ENCODE assay signal across 15 cellular contexts in genomic region chr7:92293887-92294616, GRCh38. TPM values are rescaled to one million over a fixed set of nuclear protein-coding genes. Genes with fewer than 3 reads are reported as not detected.
A peak's percentile ranks its signal among the peaks of the same experiment; 100 is the strongest.
DNase-seq lines count a peak whose midpoint lies in the region; ATAC-seq, FAIRE-seq and TF ChIP-seq lines count a peak whose summit lies in the region.
"Had no signal": no experiment of that assay in that cellular context is flagged by ENCODE, and none has a peak within 500 bp of the region (broad histone marks: within the 10 kb centered on the region; RNA-seq: fewer than 3 reads in every experiment).

No MANE protein-coding gene starts in this region.

- no peaks in the 10 kb centered on the region for H3K9me3 ChIP-seq in T-helper 17 cell (ENCODE audit: control insufficient read depth, low read length, poor library complexity, severe bottlenecking)
- no peaks in the 10 kb centered on the region for H3K9me3 ChIP-seq in sigmoid colon
- H3K9me3 ChIP-seq: colonic mucosa, SJSA1 had no signal

- ATAC-seq in T-helper 17 cell (no peak), GM21423 (IDR thresholded peaks at IDR 0.05; ENCODE audit: unreplicated experiment) (no peak), GM21515 (IDR thresholded peaks at IDR 0.05; ENCODE audit: unreplicated experiment) (no peak)
- ATAC-seq: HCT116 had no signal

- no peaks in the 10 kb centered on the region for H3K27me3 ChIP-seq in sigmoid colon
- H3K27me3 ChIP-seq: colonic mucosa, SJSA1 had no signal

- H3K4me3 Mint-ChIP-seq in T-helper 17 cell: no peak overlapping the region
- no peak overlapping the region for H3K4me3 Mint-ChIP-seq in activated naive CD8-positive, alpha-beta T cell treated with anti-CD3 and anti-CD28 coated beads for 36 hours

- intact Hi-C loops in sigmoid colon (cut with DNase I): no loop called here

- DNase-seq in GM19239 (ENCODE audit: insufficient read length, low spot score) (no peak), T-helper 17 cell (no peak), fibroblast of the aortic adventitia (ENCODE audit: low read depth) (peak; percentile 41), sigmoid colon (no peak), HT-29 (ENCODE audit: low spot score) (no peak)
- no peak for DNase-seq in activated naive CD8-positive, alpha-beta T cell treated with anti-CD3 and anti-CD28 coated beads for 36 hours
- DNase-seq: activated CD4-positive, alpha-beta T cell treated with anti-CD3 and anti-CD28 coated beads for 1 hour; colonic mucosa; NCI-H1436 treated with DMSO at 0.1 percent for 48 hours; NCI-H774 had no signal

- H3K36me3 ChIP-seq in sigmoid colon: no peaks in the 10 kb centered on the region
- H3K36me3 ChIP-seq: colonic mucosa had no signal

- TF ChIP-seq POLR2A in sigmoid colon (IDR thresholded peaks at IDR 0.05): no peak

- H3K4me3 ChIP-seq in fibroblast of the aortic adventitia (ENCODE audit: low read depth, low read length) (peak overlapping the region; percentile 0), sigmoid colon (peak overlapping the region; percentile 4 to 35 (median 30))
- H3K4me3 ChIP-seq: colonic mucosa, SJSA1 had no signal

- H3K27me3 Mint-ChIP-seq in T-helper 17 cell: no peaks in the 10 kb centered on the region
- no peaks in the 10 kb centered on the region for H3K27me3 Mint-ChIP-seq in activated naive CD8-positive, alpha-beta T cell treated with anti-CD3 and anti-CD28 coated beads for 36 hours

- no peak for TF ChIP-seq EP300 in sigmoid colon (IDR thresholded peaks at IDR 0.05)

- 24 to 50% methylated on average over 2 of the region's 2 CpGs for WGBS in sigmoid colon, 2 donors

- no peak for TF ChIP-seq CTCF in fibroblast of the aortic adventitia (IDR thresholded peaks at IDR 0.05; ENCODE audit: insufficient read depth, low read length)
- no peak for TF ChIP-seq CTCF in sigmoid colon (IDR thresholded peaks at IDR 0.05)

- FAIRE-seq in GM19239 (lab: Jason Lieb, UNC): peak; percentile 78

- H3K9me3 Mint-ChIP-seq in activated naive CD8-positive, alpha-beta T cell treated with anti-CD3 and anti-CD28 coated beads for 36 hours: no peaks in the 10 kb centered on the region
- H3K9me3 Mint-ChIP-seq: activated T-helper 2 cell treated with anti-CD3 and anti-CD28 coated beads, Interferon-gamma antibody, Interleukin-2, Interleukin-4, amounts not matched to agents 10 μg/mL and 5 μg/mL and 100 μg/mL, durations not matched to agents 14 hours and 24 hours and 36 hours had no signal

- H3K4me1 Mint-ChIP-seq in T-helper 17 cell: peaks cover 25% of the 10 kb centered on the region
- peaks cover 10% of the 10 kb centered on the region for H3K4me1 Mint-ChIP-seq in activated naive CD8-positive, alpha-beta T cell treated with anti-CD3 and anti-CD28 coated beads for 36 hours

- peak overlapping the region in 3 of 4 donors; percentile 26 to 52 (median 37) for H3K27ac ChIP-seq in sigmoid colon
- H3K27ac ChIP-seq: colonic mucosa, SJSA1 had no signal

- H3K27ac Mint-ChIP-seq in T-helper 17 cell: peak overlapping the region; percentile 51
- no peak overlapping the region for H3K27ac Mint-ChIP-seq in activated naive CD8-positive, alpha-beta T cell treated with anti-CD3 and anti-CD28 coated beads for 36 hours
- H3K27ac Mint-ChIP-seq: activated T-helper 2 cell treated with anti-CD3 and anti-CD28 coated beads, Interferon-gamma antibody, Interleukin-2, Interleukin-4, amounts not matched to agents 10 μg/mL and 5 μg/mL and 100 μg/mL, durations not matched to agents 14 hours and 24 hours and 36 hours had no signal

- peaks cover 5% of the 10 kb centered on the region for H3K36me3 Mint-ChIP-seq in T-helper 17 cell (ENCODE audit: low read depth)
- H3K36me3 Mint-ChIP-seq in activated naive CD8-positive, alpha-beta T cell treated with anti-CD3 and anti-CD28 coated beads for 36 hours: peaks cover 10% of the 10 kb centered on the region

- peaks cover 0 to 25% (median 15%) of the 10 kb centered on the region in 4 donors for H3K4me1 ChIP-seq in sigmoid colon
- H3K4me1 ChIP-seq: colonic mucosa had no signal

RNA-seq across cellular contexts. Expression of gene ANKIB1, which starts 48.3 kb away (rescaled TPM):
- total RNA-seq in T-helper 17 cell: 10 to 100 TPM; 51.1 to 54.7 TPM
- total RNA-seq in fibroblast of the aortic adventitia (ENCODE audit: low replicate concordance): 75.8 and 118 TPM in 2 replicates
- total RNA-seq in sigmoid colon: 10 to 100 TPM; 24.6 to 37.5 (median 33.3) TPM
- polyA plus RNA-seq in sigmoid colon: 10 to 100 TPM; 12.6 to 15.0 (median 12.6) TPM
- 22.2 and 24.9 TPM in 2 replicates for total RNA-seq in HT-29 (2014; rRNA removed; shearing (Covaris generic))
- 10 to 100 TPM; 38.6 to 40.6 TPM for total RNA-seq in activated naive CD8-positive, alpha-beta T cell treated with anti-CD3 and anti-CD28 coated beads for 36 hours

RNA-seq across cellular contexts. Expression of gene KRIT1, which starts 48.3 kb away (rescaled TPM):
- total RNA-seq in T-helper 17 cell (10 to 100 TPM; 41.1 to 58.3 TPM), fibroblast of the aortic adventitia (ENCODE audit: low replicate concordance) (53.1 and 318 TPM in 2 replicates), sigmoid colon (10 to 100 TPM; 69.1 to 97.2 (median 75.8) TPM)
- polyA plus RNA-seq in sigmoid colon: 10 to 100 TPM; 13.9 to 18.8 (median 16.8) TPM
- total RNA-seq in HT-29 (2014; rRNA removed; shearing (Covaris generic)): 16.7 and 19.9 TPM in 2 replicates
- total RNA-seq in activated naive CD8-positive, alpha-beta T cell treated with anti-CD3 and anti-CD28 coated beads for 36 hours: 10 to 100 TPM; 30.1 to 31.9 TPM
